Comparison of ENCODE assay signal across 8 cellular contexts in the genomic region with DNA sequence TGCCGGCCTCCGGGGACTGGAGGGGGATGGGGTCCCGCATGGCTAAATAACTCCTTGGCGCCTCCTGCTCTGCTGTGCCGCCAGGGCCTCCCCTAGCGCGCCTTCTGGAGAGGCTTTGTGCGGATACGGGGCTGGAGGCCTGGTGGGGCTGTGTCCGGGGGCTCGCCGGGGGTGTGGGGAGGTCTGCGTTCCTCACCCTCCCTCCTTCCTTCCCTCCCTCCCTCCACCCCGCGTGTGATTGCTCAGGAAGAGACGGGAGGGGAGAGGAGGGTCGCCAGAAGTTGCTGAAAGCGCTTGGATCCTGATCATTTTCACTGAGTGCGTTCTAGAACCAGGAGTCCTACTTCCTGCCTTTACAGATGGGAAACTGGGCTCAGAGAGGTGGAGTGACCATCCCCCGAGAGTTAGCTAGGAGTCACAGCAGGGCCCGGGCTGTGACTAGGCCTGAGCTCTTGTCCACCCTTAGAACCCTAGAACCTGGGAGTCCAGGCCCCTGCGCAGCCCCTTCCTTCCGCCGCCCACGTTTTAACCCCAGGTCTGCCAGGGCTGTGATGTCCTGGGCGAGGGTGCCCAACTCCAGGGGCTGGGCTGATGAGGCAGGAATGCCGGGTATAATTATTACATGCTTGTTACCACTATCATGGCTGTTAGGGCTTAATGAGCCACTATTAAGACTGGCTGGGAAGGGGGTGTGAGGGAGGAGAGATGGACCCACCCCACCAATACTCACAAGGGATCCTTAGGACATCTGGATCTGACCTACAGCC. TPM values are rescaled to one million over a fixed set of nuclear protein-coding genes. Genes with fewer than 3 reads are reported as not detected.
DNase-seq lines count a peak whose midpoint lies in the region; ATAC-seq and TF ChIP-seq lines count a peak whose summit lies in the region.

No MANE protein-coding gene starts in this region.

- intact Hi-C loops in stomach (cut with DNase I; ENCODE audit: low total_unique reads), result no loop called here

- TF ChIP-seq POLR2A in stomach (IDR thresholded peaks at IDR 0.05), result peak in 1 of 4 donors; percentile 47

- H3K27me3 Mint-ChIP-seq in brain, result peaks cover 15% of the 10 kb centered on the region

- TF ChIP-seq EP300 in stomach (IDR thresholded peaks at IDR 0.05), result no peak

- peak overlapping the region; percentile 99 for H3K27ac ChIP-seq in AG04450 (ENCODE audit: low read depth, low read length)
- H3K27ac ChIP-seq in stomach, result peak overlapping the region; percentile 93 to 100 (median 99)

- peaks cover 27% of the 10 kb centered on the region for H3K36me3 Mint-ChIP-seq in brain

- ATAC-seq in GM21619 (IDR thresholded peaks at IDR 0.05; ENCODE audit: unreplicated experiment), result no peak

- POLR2A ChIA-PET in AG04450 (lab: Yijun Ruan, JAX), result interaction anchor here (0.5 to 4.4 kb wide), 38 partner anchors 10 to 637 kb away, joined by 3 to 130 read pairs (median 6); a partner anchor contains a TSS

- peak overlapping the region; percentile 98 to 100 (median 99) for H3K27ac Mint-ChIP-seq in brain

- WGBS in stomach, 5 donors, result 3 to 5% (median 3%) methylated on average over 15 to 27 of the region's 27 CpGs

- CTCF ChIA-PET in AG04450 (lab: Charles Lee), result interaction anchor here (0.6 to 4.8 kb wide), 8 partner anchors 23 to 130 kb away, joined by 3 to 122 read pairs (median 4); a partner anchor contains a TSS

- TF ChIP-seq CTCF in AG04450 (IDR thresholded peaks at IDR 0.05; ENCODE audit: low read depth, low read length), result peak; percentile 36; the same call in 1 of the 2 replicates
- TF ChIP-seq CTCF in GM12865 (IDR thresholded peaks at IDR 0.05; ENCODE audit: insufficient read depth, low read depth, low read length, missing control alignments), result no peak
- TF ChIP-seq CTCF in brain (conservative IDR thresholded peaks at IDR 0.05), result peak in 1 of 2 experiments; percentile 31
- peak in 1 of 7 experiments; percentile 19 for TF ChIP-seq CTCF in stomach (IDR thresholded peaks at IDR 0.05)

- H3K4me3 ChIP-seq in AG04450 (ENCODE audit: low read depth, low read length) (peak overlapping the region; percentile 60), GM12865 (ENCODE audit: low read depth, low read length) (peak overlapping the region; percentile 76), stomach (peak overlapping the region; percentile 26 to 98 (median 48))

- peaks cover 57% of the 10 kb centered on the region for H3K4me1 Mint-ChIP-seq in brain

- H3K27me3 ChIP-seq in AG04450 (ENCODE audit: control insufficient read depth, insufficient read depth, low read length), result no peaks in the 10 kb centered on the region
- H3K27me3 ChIP-seq in stomach, result no peaks in the 10 kb centered on the region

- peak overlapping the region; percentile 82 to 91 (median 87) for H3K4me3 Mint-ChIP-seq in brain

- H3K36me3 ChIP-seq in stomach, result peaks cover 8 to 20% (median 16%) of the 10 kb centered on the region in 4 donors

- peaks cover 0 to 12% (median 5%) of the 10 kb centered on the region in 5 experiments for H3K9me3 Mint-ChIP-seq in brain

- H3K4me1 ChIP-seq in stomach, result peaks cover 29 to 49% (median 44%) of the 10 kb centered on the region in 4 donors

- peaks cover 2% of the 10 kb centered on the region; the same call in 1 of the 2 replicates for H3K9me3 ChIP-seq in AG04450 (ENCODE audit: control insufficient read depth, insufficient read depth, low read length)
- H3K9me3 ChIP-seq in stomach, result no peaks in the 10 kb centered on the region

- DNase-seq in AG04450 (ENCODE audit: low read depth, low spot score) (peak; percentile 69), GM12865 (ENCODE audit: low read depth) (peak; percentile 68), NCI-H82 treated with DMSO at 0.1 percent for 48 hours (lab: John Stamatoyannopoulos, UW; ENCODE audit: unreplicated experiment) (peak; percentile 99), left kidney (ENCODE audit: low read depth, low spot score) (peak; percentile 98), stomach (no peak), mesenteric fat pad (ENCODE audit: low spot score) (no peak)

RNA-seq across cellular contexts. Expression of a gene that starts 0.8 kb away (rescaled TPM):
- 48.6 and 67.8 TPM in 2 replicates for polyA plus RNA-seq in AG04450 (2011; rRNA removed)
- polyA minus RNA-seq in AG04450 (2011; rRNA and poly(A)+ RNA removed), result 30.6 and 31.7 TPM in 2 replicates
- polyA plus RNA-seq in brain (ENCODE audit: insufficient read depth, low read depth, low replicate concordance), result 159 TPM
- 1,000 to 10,000 TPM in 2 of 5 donors, 100 to 1,000 TPM in 3; 118 to 1,659 (median 737) TPM for total RNA-seq in stomach
- 100 to 1,000 TPM in 2 of 3 donors, 10 to 100 TPM in 1; 78.6 to 272 (median 102) TPM for polyA plus RNA-seq in stomach
- total RNA-seq in mesenteric fat pad, result 320 TPM

RNA-seq across cellular contexts. Expression of a gene that starts 8.0 kb away (rescaled TPM):
- polyA plus RNA-seq in AG04450 (2011; rRNA removed) (0.45 and 0.53 TPM in 2 replicates), brain (ENCODE audit: insufficient read depth, low read depth, low replicate concordance) (7.6 TPM), stomach (1 to 10 TPM; 1.4 to 2.7 (median 2.6) TPM)
- 1.5 and 1.6 TPM in 2 replicates for polyA minus RNA-seq in AG04450 (2011; rRNA and poly(A)+ RNA removed)
- total RNA-seq in stomach (10 to 100 TPM in 1 of 5 donors, 1 to 10 TPM in 3, not detected in 1; 2.4 to 35.7 (median 4.0) TPM), mesenteric fat pad (2.8 TPM)

RNA-seq across cellular contexts. Expression of a gene that starts 40.7 kb away (rescaled TPM):
- polyA plus RNA-seq in AG04450 (2011; rRNA removed), result 58.6 and 69.3 TPM in 2 replicates
- polyA minus RNA-seq in AG04450 (2011; rRNA and poly(A)+ RNA removed), result 22.1 and 25.7 TPM in 2 replicates
- 231 TPM for polyA plus RNA-seq in brain (ENCODE audit: insufficient read depth, low read depth, low replicate concordance)
- total RNA-seq in stomach, result 100 to 1,000 TPM in 2 of 5 donors, 10 to 100 TPM in 3; 24.1 to 185 (median 98.6) TPM
- 100 to 1,000 TPM; 114 to 181 (median 173) TPM for polyA plus RNA-seq in stomach
- 68.4 TPM for total RNA-seq in mesenteric fat pad

RNA-seq across cellular contexts. Expression of a gene that starts 56.0 kb away (rescaled TPM):
- 0.12 and 0.46 TPM in 2 replicates for polyA plus RNA-seq in AG04450 (2011; rRNA removed)
- polyA minus RNA-seq in AG04450 (2011; rRNA and poly(A)+ RNA removed), result 0.46 and 0.52 TPM in 2 replicates
- 0.25 TPM for polyA plus RNA-seq in brain (ENCODE audit: insufficient read depth, low read depth, low replicate concordance)
- total RNA-seq in stomach, result 10 to 100 TPM in 3 of 5 donors, 1 to 10 TPM in 1, under 1 TPM in 1; 0.87 to 25.4 (median 11.4) TPM
- under 1 TPM in 1 of 3 donors, not detected in 2; 0.95 TPM for polyA plus RNA-seq in stomach
- total RNA-seq in mesenteric fat pad, result not detected

RNA-seq across cellular contexts. Expression of a gene that starts 58.2 kb away (rescaled TPM):
- polyA plus RNA-seq in AG04450 (2011; rRNA removed) (22.0 and 29.1 TPM in 2 replicates), brain (ENCODE audit: insufficient read depth, low read depth, low replicate concordance) (30.4 TPM), stomach (10 to 100 TPM in 2 of 3 donors, 1 to 10 TPM in 1; 8.4 to 40.0 (median 31.8) TPM)
- polyA minus RNA-seq in AG04450 (2011; rRNA and poly(A)+ RNA removed), result 78.8 and 120 TPM in 2 replicates
- total RNA-seq in stomach (10 to 100 TPM in 4 of 5 donors, 1 to 10 TPM in 1; 8.0 to 58.9 (median 22.9) TPM), mesenteric fat pad (48.7 TPM)

Comparison
In these comparisons a context has a peak if more than half of its experiments do, and no peak if none do; other contexts are left out.
1. DNase-seq: peak in AG04450 (single experiment), GM12865 (single experiment), NCI-H82 treated with DMSO at 0.1 percent for 48 hours (single experiment) and left kidney (single experiment); none in stomach (single experiment) and mesenteric fat pad (single experiment).
2. Peak in every context shown above with its lines, with median percentiles within 50 percentile points of each other: H3K4me3 ChIP-seq.